1 cellular context compared by ENCODE assay signal in the genomic region with DNA sequence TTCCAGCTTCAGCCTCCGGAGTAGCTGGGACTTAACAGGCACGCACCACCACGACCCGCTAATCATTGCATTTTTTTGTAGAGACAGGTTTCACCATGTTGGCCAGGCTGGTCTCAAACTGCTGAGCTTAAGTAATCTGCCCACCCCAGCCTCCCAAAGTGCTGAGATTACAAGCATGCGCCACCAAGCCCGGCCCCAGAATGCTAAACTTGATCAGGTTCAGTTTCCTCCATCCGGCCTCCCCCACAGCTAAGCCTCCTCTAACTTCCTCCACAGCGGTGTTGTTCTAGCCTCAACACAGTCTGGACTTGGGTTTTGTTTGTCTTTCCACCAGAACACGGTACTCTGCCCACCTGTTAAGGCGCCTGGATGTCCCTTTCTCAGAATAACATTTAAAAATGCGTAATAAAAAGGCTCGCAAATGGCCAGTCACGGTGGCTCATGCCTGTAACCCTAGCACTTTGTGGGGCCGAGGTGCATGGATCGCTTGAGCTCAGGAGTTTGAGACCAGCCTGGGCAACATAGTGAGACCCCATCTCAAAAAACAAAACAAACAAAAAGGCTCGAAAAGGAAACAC.
A peak's percentile ranks its signal among the peaks of the same experiment; 100 is the strongest.
TF ChIP-seq lines count a peak whose summit lies in the region.

No MANE protein-coding gene starts in this region.

TF ChIP-seq in K562, 482 proteins besides CTCF, POLR2A, EP300 and RAD21 (continued from another document and continues in another):
- TF ChIP-seq, protein P1, sequence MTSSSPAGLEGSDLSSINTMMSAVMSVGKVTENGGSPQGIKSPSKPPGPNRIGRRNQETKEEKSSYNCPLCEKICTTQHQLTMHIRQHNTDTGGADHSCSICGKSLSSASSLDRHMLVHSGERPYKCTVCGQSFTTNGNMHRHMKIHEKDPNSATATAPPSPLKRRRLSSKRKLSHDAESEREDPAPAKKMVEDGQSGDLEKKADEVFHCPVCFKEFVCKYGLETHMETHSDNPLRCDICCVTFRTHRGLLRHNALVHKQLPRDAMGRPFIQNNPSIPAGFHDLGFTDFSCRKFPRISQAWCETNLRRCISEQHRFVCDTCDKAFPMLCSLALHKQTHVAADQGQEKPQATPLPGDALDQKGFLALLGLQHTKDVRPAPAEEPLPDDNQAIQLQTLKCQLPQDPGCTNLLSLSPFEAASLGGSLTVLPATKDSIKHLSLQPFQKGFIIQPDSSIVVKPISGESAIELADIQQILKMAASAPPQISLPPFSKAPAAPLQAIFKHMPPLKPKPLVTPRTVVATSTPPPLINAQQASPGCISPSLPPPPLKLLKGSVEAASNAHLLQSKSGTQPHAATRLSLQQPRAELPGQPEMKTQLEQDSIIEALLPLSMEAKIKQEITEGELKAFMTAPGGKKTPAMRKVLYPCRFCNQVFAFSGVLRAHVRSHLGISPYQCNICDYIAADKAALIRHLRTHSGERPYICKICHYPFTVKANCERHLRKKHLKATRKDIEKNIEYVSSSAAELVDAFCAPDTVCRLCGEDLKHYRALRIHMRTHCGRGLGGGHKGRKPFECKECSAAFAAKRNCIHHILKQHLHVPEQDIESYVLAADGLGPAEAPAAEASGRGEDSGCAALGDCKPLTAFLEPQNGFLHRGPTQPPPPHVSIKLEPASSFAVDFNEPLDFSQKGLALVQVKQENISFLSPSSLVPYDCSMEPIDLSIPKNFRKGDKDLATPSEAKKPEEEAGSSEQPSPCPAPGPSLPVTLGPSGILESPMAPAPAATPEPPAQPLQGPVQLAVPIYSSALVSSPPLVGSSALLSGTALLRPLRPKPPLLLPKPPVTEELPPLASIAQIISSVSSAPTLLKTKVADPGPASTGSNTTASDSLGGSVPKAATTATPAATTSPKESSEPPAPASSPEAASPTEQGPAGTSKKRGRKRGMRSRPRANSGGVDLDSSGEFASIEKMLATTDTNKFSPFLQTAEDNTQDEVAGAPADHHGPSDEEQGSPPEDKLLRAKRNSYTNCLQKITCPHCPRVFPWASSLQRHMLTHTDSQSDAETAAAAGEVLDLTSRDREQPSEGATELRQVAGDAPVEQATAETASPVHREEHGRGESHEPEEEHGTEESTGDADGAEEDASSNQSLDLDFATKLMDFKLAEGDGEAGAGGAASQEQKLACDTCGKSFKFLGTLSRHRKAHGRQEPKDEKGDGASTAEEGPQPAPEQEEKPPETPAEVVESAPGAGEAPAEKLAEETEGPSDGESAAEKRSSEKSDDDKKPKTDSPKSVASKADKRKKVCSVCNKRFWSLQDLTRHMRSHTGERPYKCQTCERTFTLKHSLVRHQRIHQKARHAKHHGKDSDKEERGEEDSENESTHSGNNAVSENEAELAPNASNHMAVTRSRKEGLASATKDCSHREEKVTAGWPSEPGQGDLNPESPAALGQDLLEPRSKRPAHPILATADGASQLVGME (CRISPR knock-in tag; IDR thresholded peaks at IDR 0.05) = no peak; the same call in 1 of the 2 replicates
- TF ChIP-seq ZNF699 (CRISPR knock-in tag; IDR thresholded peaks at IDR 0.05; ENCODE audit: insufficient replicate concordance) = no peak
- TF ChIP-seq ZNF124 (CRISPR knock-in tag; IDR thresholded peaks at IDR 0.05) = no peak
- TF ChIP-seq TCF7 (IDR thresholded peaks at IDR 0.05; ENCODE audit: borderline replicate concordance) = no peak
- no peak for TF ChIP-seq HMG20A (CRISPR knock-in tag; conservative IDR thresholded peaks at IDR 0.05)
- no peak for TF ChIP-seq CHD1 (IDR thresholded peaks at IDR 0.05; ENCODE audit: low read length)
- TF ChIP-seq PATZ1 (CRISPR knock-in tag; IDR thresholded peaks at IDR 0.05; ENCODE audit: borderline replicate concordance) = no peak
- TF ChIP-seq ZNF586 (CRISPR knock-in tag; conservative IDR thresholded peaks at IDR 0.05) = no peak
- TF ChIP-seq ZNF589 (CRISPR knock-in tag; IDR thresholded peaks at IDR 0.05; ENCODE audit: low read depth) = no peak
- TF ChIP-seq HMGXB4 (CRISPR knock-in tag; IDR thresholded peaks at IDR 0.05) = no peak
- TF ChIP-seq PYGO2 (tag; IDR thresholded peaks at IDR 0.05) = no peak
- no peak for TF ChIP-seq ZNF79 (CRISPR knock-in tag; IDR thresholded peaks at IDR 0.05; ENCODE audit: low read depth)
- TF ChIP-seq, protein P2, sequence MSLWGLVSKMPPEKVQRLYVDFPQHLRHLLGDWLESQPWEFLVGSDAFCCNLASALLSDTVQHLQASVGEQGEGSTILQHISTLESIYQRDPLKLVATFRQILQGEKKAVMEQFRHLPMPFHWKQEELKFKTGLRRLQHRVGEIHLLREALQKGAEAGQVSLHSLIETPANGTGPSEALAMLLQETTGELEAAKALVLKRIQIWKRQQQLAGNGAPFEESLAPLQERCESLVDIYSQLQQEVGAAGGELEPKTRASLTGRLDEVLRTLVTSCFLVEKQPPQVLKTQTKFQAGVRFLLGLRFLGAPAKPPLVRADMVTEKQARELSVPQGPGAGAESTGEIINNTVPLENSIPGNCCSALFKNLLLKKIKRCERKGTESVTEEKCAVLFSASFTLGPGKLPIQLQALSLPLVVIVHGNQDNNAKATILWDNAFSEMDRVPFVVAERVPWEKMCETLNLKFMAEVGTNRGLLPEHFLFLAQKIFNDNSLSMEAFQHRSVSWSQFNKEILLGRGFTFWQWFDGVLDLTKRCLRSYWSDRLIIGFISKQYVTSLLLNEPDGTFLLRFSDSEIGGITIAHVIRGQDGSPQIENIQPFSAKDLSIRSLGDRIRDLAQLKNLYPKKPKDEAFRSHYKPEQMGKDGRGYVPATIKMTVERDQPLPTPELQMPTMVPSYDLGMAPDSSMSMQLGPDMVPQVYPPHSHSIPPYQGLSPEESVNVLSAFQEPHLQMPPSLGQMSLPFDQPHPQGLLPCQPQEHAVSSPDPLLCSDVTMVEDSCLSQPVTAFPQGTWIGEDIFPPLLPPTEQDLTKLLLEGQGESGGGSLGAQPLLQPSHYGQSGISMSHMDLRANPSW (CRISPR knock-in tag; IDR thresholded peaks at IDR 0.05) = no peak
- no peak for TF ChIP-seq CEBPB (tag; IDR thresholded peaks at IDR 0.05)
- TF ChIP-seq MAFK (IDR thresholded peaks at IDR 0.05; ENCODE audit: low read length) = no peak
- 0 out of 2 replicates have a peak, but pooled peaks have one; percentile 31 for TF ChIP-seq ZNF445 (CRISPR knock-in tag; IDR thresholded peaks at IDR 0.05; ENCODE audit: low read depth)
- TF ChIP-seq ZNF384 (IDR thresholded peaks at IDR 0.05; ENCODE audit: low read depth, low read length) = no peak
- no peak for TF ChIP-seq PHB (CRISPR knock-in tag; IDR thresholded peaks at IDR 0.05)
- TF ChIP-seq RFX7 (CRISPR knock-in tag; IDR thresholded peaks at IDR 0.05) = no peak
- peak; percentile 97 for TF ChIP-seq ZNF121 (CRISPR knock-in tag; conservative IDR thresholded peaks at IDR 0.05)
- TF ChIP-seq TCF3 (CRISPR knock-in tag; IDR thresholded peaks at IDR 0.05) = 0 out of 2 replicates have a peak, but pooled peaks have one; percentile 24
- TF ChIP-seq ATF4 (CRISPR knock-in tag; IDR thresholded peaks at IDR 0.05) = no peak
- no peak for TF ChIP-seq USF2 (CRISPR knock-in tag; IDR thresholded peaks at IDR 0.05)
- no peak for TF ChIP-seq MCM2 (IDR thresholded peaks at IDR 0.05; ENCODE audit: low read depth)
- no peak for TF ChIP-seq ESRRA (IDR thresholded peaks at IDR 0.05; ENCODE audit: borderline replicate concordance, low read depth)
- no peak for TF ChIP-seq U2AF1 (optimal IDR thresholded peaks at IDR 0.05; ENCODE audit: low read depth, low read length)
- no peak for TF ChIP-seq MLLT1 (IDR thresholded peaks at IDR 0.05)
- no peak for TF ChIP-seq ZSCAN32 (CRISPR knock-in tag; IDR thresholded peaks at IDR 0.05)
- TF ChIP-seq MLX (CRISPR knock-in tag; conservative IDR thresholded peaks at IDR 0.05) = no peak
- no peak for TF ChIP-seq ZNF696 (CRISPR knock-in tag; conservative IDR thresholded peaks at IDR 0.05)
- TF ChIP-seq FOXP1 (CRISPR knock-in tag; IDR thresholded peaks at IDR 0.05) = no peak
- no peak for TF ChIP-seq HOMEZ (CRISPR knock-in tag; IDR thresholded peaks at IDR 0.05)
- TF ChIP-seq USF1 (CRISPR knock-in tag; IDR thresholded peaks at IDR 0.05) = no peak
- TF ChIP-seq SMAD1 (IDR thresholded peaks at IDR 0.05; ENCODE audit: low read depth, low read length, partially characterized antibody) = no peak
- TF ChIP-seq MTA3 (IDR thresholded peaks at IDR 0.05; ENCODE audit: borderline replicate concordance) = 0 out of 2 replicates have a peak, but pooled peaks have one; percentile 30
- peak; percentile 35; the same call in 1 of the 2 replicates for TF ChIP-seq CXXC5 (CRISPR knock-in tag; IDR thresholded peaks at IDR 0.05)
- peak; percentile 64; the same call in 1 of the 2 replicates for TF ChIP-seq BCOR (IDR thresholded peaks at IDR 0.05)
- no peak for TF ChIP-seq BDP1 (IDR thresholded peaks at IDR 0.05; ENCODE audit: insufficient read depth, insufficient read length)
- TF ChIP-seq ZFP1 (CRISPR knock-in tag; IDR thresholded peaks at IDR 0.05) = no peak
